ENCODE assay signal across 8 cellular contexts in genomic region chrX:132292753-132293152, GRCh38.
DNase-seq lines count a peak whose midpoint lies in the region; ATAC-seq and TF ChIP-seq lines count a peak whose summit lies in the region.

No MANE protein-coding gene starts in this region.

- H3K9me3 Mint-ChIP-seq in activated CD4-positive, alpha-beta memory T cell treated with anti-CD3 and anti-CD28 coated beads, Interleukin-2, amount 10 ng/mL, durations not matched to agents 7 days and 5 days = no peaks in the 10 kb centered on the region
- no peaks in the 10 kb centered on the region for H3K9me3 Mint-ChIP-seq in glutamatergic neuron (ENCODE audit: unreplicated experiment)

- peak; percentile 76 for ATAC-seq in HG03354 (IDR thresholded peaks at IDR 0.05; ENCODE audit: poor library complexity, severe bottlenecking, unreplicated experiment)
- ATAC-seq in psoas muscle = peak; percentile 59 to 78 (median 62)

- no peak overlapping the region for H3K27ac ChIP-seq in psoas muscle

- intact Hi-C loops in psoas muscle (cut with DNase I) = loop anchor here (5.0 kb wide), 4 partner anchors 300 to 340 kb away; no protein-coding TSS in a partner anchor

- no peak overlapping the region for H3K4me3 Mint-ChIP-seq in activated CD4-positive, alpha-beta memory T cell treated with anti-CD3 and anti-CD28 coated beads, Interleukin-2, amount 10 ng/mL, durations not matched to agents 7 days and 5 days
- H3K4me3 Mint-ChIP-seq in glutamatergic neuron (ENCODE audit: unreplicated experiment) = no peak overlapping the region

- no peak overlapping the region for H3K4me3 ChIP-seq in psoas muscle

- WGBS in psoas muscle, 3 donors = 0 to 2% (median 1%) methylated on average over 4 of the region's 4 CpGs

- no peaks in the 10 kb centered on the region for H3K27me3 Mint-ChIP-seq in activated CD4-positive, alpha-beta memory T cell treated with anti-CD3 and anti-CD28 coated beads, Interleukin-2, amount 10 ng/mL, durations not matched to agents 7 days and 5 days
- H3K27me3 Mint-ChIP-seq in glutamatergic neuron (ENCODE audit: unreplicated experiment) = no peaks in the 10 kb centered on the region

- H3K4me1 ChIP-seq in psoas muscle = no peaks in the 10 kb centered on the region

- TF ChIP-seq CTCF in glutamatergic neuron (IDR thresholded peaks at IDR 0.05; ENCODE audit: partially characterized antibody, unreplicated experiment) (peak; percentile 50), psoas muscle (IDR thresholded peaks at IDR 0.05) (peak; percentile 68)

- H3K36me3 Mint-ChIP-seq in activated CD4-positive, alpha-beta memory T cell treated with anti-CD3 and anti-CD28 coated beads, Interleukin-2, amount 10 ng/mL, durations not matched to agents 7 days and 5 days (ENCODE audit: low read depth) = no peaks in the 10 kb centered on the region
- no peaks in the 10 kb centered on the region for H3K36me3 Mint-ChIP-seq in glutamatergic neuron (ENCODE audit: unreplicated experiment)

- peak; percentile 2 for DNase-seq in activated naive CD4-positive, alpha-beta T cell treated with Interleukin-2 at 50 U/mL for 16 hours
- no peak for DNase-seq in activated naive CD4-positive, alpha-beta T cell (lab: John Stamatoyannopoulos, UW)
- DNase-seq in activated CD4-positive, alpha-beta memory T cell treated with anti-CD3 and anti-CD28 coated beads, Interleukin-2, amount 10 ng/mL, durations not matched to agents 7 days and 5 days = peak; percentile 18
- DNase-seq in glutamatergic neuron (no peak), psoas muscle (no peak), SKM-1 treated with dmso at 0.1 percent for 144 hours (lab: John Stamatoyannopoulos, UW; ENCODE audit: unreplicated experiment) (no peak), DMS153 (lab: John Stamatoyannopoulos, UW) (no peak)

- H3K36me3 ChIP-seq in psoas muscle (ENCODE audit: insufficient read depth in 1 of 2, low read depth in 1 of 2) = no peaks in the 10 kb centered on the region

- no peaks in the 10 kb centered on the region for H3K27me3 ChIP-seq in psoas muscle (ENCODE audit: insufficient read depth in 3 of 3, low read length in 2 of 3)

- CTCF ChIA-PET in activated CD4-positive, alpha-beta memory T cell treated with anti-CD3 and anti-CD28 coated beads, Interleukin-2, amount 10 ng/mL, durations not matched to agents 7 days and 5 days (lab: Charles Lee) = interaction anchor here (0.8 to 2.5 kb wide), 16 partner anchors 11 to 465 kb away, joined by 3 to 16 read pairs (median 4); no protein-coding TSS in a partner anchor

- POLR2A ChIA-PET in activated CD4-positive, alpha-beta memory T cell treated with anti-CD3 and anti-CD28 coated beads, Interleukin-2, amount 10 ng/mL, durations not matched to agents 7 days and 5 days (lab: Charles Lee) = interaction anchor here (1.0 kb wide), 1 partner anchor 73 kb away, joined by 4 read pairs; no protein-coding TSS in a partner anchor

- no peaks in the 10 kb centered on the region for H3K9me3 ChIP-seq in psoas muscle

- H3K27ac Mint-ChIP-seq in activated CD4-positive, alpha-beta memory T cell treated with anti-CD3 and anti-CD28 coated beads, Interleukin-2, amount 10 ng/mL, durations not matched to agents 7 days and 5 days = no peak overlapping the region
- H3K27ac Mint-ChIP-seq in glutamatergic neuron (ENCODE audit: unreplicated experiment) = no peak overlapping the region

- H3K4me1 Mint-ChIP-seq in activated CD4-positive, alpha-beta memory T cell treated with anti-CD3 and anti-CD28 coated beads, Interleukin-2, amount 10 ng/mL, durations not matched to agents 7 days and 5 days = peaks cover 6% of the 10 kb centered on the region
- H3K4me1 Mint-ChIP-seq in glutamatergic neuron (ENCODE audit: low read depth, unreplicated experiment) = peaks cover 2% of the 10 kb centered on the region

Comparison
In these comparisons a context has a peak if more than half of its experiments do, and no peak if none do; other contexts are left out.
1. DNase-seq: peak in activated naive CD4-positive, alpha-beta T cell treated with Interleukin-2 at 50 U/mL for 16 hours (single experiment) and activated CD4-positive, alpha-beta memory T cell treated with anti-CD3 and anti-CD28 coated beads, Interleukin-2, amount 10 ng/mL, durations not matched to agents 7 days and 5 days (single experiment); none in activated naive CD4-positive, alpha-beta T cell (0 of 4), glutamatergic neuron (single experiment), psoas muscle (0 of 2), SKM-1 treated with dmso at 0.1 percent for 144 hours (single experiment) and DMS153 (single experiment).